1 cellular context compared by ENCODE assay signal in the genomic region with DNA sequence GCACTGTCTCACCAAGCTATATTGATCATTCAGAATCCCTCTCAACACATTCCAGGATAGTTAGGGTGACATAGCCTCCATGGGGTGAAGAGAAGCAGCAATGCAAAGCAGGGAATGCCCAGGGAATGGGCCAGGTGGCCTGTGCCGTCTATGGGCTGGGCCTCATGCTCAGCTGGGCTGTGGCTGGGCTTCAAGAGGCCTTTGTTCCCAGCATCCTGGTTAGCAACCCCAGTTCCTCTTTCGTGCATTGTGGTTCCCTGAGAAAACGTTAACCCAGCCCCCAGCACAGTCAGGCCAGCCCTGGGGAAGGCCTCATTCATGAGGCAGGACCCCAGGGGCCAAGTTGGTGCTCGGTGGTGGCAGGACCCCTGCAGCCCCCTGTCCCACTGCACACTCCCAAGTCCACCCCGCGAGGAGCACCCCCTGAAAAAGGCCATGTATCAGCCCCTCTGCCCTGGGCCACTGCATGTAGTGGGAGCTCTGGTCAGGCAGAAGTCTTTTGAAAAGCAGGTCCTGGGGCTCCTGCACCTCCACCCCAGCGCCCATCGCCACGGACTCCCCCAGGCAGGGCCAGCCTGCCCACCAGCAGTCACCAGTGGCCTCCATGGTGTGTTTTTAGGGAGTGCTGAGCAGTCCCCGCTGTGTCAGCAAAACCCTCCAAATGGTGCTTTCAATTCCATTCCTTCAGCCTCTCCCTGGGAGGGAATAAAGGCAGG.
TF ChIP-seq lines count a peak whose summit lies in the region.

No MANE protein-coding gene starts in this region.

TF ChIP-seq in K562, 482 proteins besides CTCF, POLR2A, EP300 and RAD21 (continued from another document and continues in another):
- TF ChIP-seq, protein P1, sequence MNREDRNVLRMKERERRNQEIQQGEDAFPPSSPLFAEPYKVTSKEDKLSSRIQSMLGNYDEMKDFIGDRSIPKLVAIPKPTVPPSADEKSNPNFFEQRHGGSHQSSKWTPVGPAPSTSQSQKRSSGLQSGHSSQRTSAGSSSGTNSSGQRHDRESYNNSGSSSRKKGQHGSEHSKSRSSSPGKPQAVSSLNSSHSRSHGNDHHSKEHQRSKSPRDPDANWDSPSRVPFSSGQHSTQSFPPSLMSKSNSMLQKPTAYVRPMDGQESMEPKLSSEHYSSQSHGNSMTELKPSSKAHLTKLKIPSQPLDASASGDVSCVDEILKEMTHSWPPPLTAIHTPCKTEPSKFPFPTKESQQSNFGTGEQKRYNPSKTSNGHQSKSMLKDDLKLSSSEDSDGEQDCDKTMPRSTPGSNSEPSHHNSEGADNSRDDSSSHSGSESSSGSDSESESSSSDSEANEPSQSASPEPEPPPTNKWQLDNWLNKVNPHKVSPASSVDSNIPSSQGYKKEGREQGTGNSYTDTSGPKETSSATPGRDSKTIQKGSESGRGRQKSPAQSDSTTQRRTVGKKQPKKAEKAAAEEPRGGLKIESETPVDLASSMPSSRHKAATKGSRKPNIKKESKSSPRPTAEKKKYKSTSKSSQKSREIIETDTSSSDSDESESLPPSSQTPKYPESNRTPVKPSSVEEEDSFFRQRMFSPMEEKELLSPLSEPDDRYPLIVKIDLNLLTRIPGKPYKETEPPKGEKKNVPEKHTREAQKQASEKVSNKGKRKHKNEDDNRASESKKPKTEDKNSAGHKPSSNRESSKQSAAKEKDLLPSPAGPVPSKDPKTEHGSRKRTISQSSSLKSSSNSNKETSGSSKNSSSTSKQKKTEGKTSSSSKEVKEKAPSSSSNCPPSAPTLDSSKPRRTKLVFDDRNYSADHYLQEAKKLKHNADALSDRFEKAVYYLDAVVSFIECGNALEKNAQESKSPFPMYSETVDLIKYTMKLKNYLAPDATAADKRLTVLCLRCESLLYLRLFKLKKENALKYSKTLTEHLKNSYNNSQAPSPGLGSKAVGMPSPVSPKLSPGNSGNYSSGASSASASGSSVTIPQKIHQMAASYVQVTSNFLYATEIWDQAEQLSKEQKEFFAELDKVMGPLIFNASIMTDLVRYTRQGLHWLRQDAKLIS (CRISPR knock-in tag; IDR thresholded peaks at IDR 0.05): no peak
- TF ChIP-seq ZZZ3 (IDR thresholded peaks at IDR 0.05): no peak
- TF ChIP-seq GATA2 (CRISPR knock-in tag; IDR thresholded peaks at IDR 0.05): no peak
- TF ChIP-seq, protein P2, sequence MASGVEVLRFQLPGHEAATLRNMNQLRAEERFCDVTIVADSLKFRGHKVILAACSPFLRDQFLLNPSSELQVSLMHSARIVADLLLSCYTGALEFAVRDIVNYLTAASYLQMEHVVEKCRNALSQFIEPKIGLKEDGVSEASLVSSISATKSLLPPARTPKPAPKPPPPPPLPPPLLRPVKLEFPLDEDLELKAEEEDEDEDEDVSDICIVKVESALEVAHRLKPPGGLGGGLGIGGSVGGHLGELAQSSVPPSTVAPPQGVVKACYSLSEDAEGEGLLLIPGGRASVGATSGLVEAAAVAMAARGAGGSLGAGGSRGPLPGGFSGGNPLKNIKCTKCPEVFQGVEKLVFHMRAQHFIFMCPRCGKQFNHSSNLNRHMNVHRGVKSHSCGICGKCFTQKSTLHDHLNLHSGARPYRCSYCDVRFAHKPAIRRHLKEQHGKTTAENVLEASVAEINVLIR (CRISPR knock-in tag; IDR thresholded peaks at IDR 0.05): no peak; the same call in 1 of the 2 replicates
- TF ChIP-seq CREB1 (IDR thresholded peaks at IDR 0.05): no peak
- TF ChIP-seq CREB1 (CRISPR knock-in tag; IDR thresholded peaks at IDR 0.05): no peak
- TF ChIP-seq BMI1 (IDR thresholded peaks at IDR 0.05; ENCODE audit: low read length): no peak
- no peak for TF ChIP-seq MEF2D (tag; conservative IDR thresholded peaks at IDR 0.05; ENCODE audit: low read depth)
- TF ChIP-seq, protein P3, sequence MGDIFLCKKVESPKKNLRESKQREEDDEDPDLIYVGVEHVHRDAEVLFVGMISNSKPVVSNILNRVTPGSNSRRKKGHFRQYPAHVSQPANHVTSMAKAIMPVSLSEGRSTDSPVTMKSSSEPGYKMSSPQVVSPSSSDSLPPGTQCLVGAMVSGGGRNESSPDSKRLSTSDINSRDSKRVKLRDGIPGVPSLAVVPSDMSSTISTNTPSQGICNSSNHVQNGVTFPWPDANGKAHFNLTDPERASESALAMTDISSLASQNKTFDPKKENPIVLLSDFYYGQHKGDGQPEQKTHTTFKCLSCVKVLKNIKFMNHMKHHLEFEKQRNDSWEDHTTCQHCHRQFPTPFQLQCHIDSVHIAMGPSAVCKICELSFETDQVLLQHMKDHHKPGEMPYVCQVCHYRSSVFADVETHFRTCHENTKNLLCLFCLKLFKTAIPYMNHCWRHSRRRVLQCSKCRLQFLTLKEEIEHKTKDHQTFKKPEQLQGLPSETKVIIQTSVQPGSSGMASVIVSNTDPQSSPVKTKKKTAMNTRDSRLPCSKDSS (IDR thresholded peaks at IDR 0.05; ENCODE audit: low read depth, partially characterized antibody): no peak
- TF ChIP-seq, protein P4, sequence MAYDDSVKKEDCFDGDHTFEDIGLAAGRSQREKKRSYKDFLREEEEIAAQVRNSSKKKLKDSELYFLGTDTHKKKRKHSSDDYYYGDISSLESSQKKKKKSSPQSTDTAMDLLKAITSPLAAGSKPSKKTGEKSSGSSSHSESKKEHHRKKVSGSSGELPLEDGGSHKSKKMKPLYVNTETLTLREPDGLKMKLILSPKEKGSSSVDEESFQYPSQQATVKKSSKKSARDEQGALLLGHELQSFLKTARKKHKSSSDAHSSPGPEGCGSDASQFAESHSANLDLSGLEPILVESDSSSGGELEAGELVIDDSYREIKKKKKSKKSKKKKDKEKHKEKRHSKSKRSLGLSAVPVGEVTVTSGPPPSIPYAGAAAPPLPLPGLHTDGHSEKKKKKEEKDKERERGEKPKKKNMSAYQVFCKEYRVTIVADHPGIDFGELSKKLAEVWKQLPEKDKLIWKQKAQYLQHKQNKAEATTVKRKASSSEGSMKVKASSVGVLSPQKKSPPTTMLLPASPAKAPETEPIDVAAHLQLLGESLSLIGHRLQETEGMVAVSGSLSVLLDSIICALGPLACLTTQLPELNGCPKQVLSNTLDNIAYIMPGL (CRISPR knock-in tag; IDR thresholded peaks at IDR 0.05): no peak
- TF ChIP-seq ZBTB8A (IDR thresholded peaks at IDR 0.05; ENCODE audit: partially characterized antibody): no peak
- TF ChIP-seq, protein P5, sequence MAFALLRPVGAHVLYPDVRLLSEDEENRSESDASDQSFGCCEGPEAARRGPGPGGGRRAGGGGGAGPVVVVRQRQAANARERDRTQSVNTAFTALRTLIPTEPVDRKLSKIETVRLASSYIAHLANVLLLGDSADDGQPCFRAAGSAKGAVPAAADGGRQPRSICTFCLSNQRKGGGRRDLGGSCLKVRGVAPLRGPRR (CRISPR knock-in tag; IDR thresholded peaks at IDR 0.05): peak; percentile 52; the same call in 1 of the 2 replicates
- TF ChIP-seq JUN (IDR thresholded peaks at IDR 0.05; ENCODE audit: borderline replicate concordance, low read depth, low read length): no peak
- TF ChIP-seq JUN (CRISPR knock-in tag; IDR thresholded peaks at IDR 0.05; ENCODE audit: borderline replicate concordance): no peak
- TF ChIP-seq U2AF1 (optimal IDR thresholded peaks at IDR 0.05; ENCODE audit: low read depth, low read length): no peak
- TF ChIP-seq EZH2 (IDR thresholded peaks at IDR 0.05; ENCODE audit: borderline replicate concordance, low read depth, low read length): no peak
- TF ChIP-seq, protein P6, sequence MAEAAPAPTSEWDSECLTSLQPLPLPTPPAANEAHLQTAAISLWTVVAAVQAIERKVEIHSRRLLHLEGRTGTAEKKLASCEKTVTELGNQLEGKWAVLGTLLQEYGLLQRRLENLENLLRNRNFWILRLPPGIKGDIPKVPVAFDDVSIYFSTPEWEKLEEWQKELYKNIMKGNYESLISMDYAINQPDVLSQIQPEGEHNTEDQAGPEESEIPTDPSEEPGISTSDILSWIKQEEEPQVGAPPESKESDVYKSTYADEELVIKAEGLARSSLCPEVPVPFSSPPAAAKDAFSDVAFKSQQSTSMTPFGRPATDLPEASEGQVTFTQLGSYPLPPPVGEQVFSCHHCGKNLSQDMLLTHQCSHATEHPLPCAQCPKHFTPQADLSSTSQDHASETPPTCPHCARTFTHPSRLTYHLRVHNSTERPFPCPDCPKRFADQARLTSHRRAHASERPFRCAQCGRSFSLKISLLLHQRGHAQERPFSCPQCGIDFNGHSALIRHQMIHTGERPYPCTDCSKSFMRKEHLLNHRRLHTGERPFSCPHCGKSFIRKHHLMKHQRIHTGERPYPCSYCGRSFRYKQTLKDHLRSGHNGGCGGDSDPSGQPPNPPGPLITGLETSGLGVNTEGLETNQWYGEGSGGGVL (CRISPR knock-in tag; IDR thresholded peaks at IDR 0.05): no peak
- TF ChIP-seq, protein P7, sequence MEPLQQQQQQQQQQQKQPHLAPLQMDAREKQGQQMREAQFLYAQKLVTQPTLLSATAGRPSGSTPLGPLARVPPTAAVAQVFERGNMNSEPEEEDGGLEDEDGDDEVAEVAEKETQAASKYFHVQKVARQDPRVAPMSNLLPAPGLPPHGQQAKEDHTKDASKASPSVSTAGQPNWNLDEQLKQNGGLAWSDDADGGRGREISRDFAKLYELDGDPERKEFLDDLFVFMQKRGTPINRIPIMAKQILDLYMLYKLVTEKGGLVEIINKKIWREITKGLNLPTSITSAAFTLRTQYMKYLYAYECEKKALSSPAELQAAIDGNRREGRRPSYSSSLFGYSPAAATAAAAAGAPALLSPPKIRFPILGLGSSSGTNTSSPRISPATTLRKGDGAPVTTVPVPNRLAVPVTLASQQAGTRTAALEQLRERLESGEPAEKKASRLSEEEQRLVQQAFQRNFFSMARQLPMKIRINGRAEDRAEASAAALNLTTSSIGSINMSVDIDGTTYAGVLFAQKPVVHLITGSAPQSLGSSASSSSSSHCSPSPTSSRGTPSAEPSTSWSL (CRISPR knock-in tag; IDR thresholded peaks at IDR 0.05; ENCODE audit: borderline replicate concordance): 0 out of 2 replicates have a peak, but pooled peaks have one; percentile 73
- TF ChIP-seq, protein P8, sequence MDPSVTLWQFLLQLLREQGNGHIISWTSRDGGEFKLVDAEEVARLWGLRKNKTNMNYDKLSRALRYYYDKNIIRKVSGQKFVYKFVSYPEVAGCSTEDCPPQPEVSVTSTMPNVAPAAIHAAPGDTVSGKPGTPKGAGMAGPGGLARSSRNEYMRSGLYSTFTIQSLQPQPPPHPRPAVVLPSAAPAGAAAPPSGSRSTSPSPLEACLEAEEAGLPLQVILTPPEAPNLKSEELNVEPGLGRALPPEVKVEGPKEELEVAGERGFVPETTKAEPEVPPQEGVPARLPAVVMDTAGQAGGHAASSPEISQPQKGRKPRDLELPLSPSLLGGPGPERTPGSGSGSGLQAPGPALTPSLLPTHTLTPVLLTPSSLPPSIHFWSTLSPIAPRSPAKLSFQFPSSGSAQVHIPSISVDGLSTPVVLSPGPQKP (CRISPR knock-in tag; IDR thresholded peaks at IDR 0.05): no peak
- TF ChIP-seq BRD4 (IDR thresholded peaks at IDR 0.05): peak; percentile 52; the same call in 1 of the 2 replicates
- TF ChIP-seq ZNF830 (CRISPR knock-in tag; IDR thresholded peaks at IDR 0.05): no peak; the same call in 1 of the 2 replicates
- TF ChIP-seq ZNF707 (CRISPR knock-in tag; conservative IDR thresholded peaks at IDR 0.05): no peak
- TF ChIP-seq, protein P9, sequence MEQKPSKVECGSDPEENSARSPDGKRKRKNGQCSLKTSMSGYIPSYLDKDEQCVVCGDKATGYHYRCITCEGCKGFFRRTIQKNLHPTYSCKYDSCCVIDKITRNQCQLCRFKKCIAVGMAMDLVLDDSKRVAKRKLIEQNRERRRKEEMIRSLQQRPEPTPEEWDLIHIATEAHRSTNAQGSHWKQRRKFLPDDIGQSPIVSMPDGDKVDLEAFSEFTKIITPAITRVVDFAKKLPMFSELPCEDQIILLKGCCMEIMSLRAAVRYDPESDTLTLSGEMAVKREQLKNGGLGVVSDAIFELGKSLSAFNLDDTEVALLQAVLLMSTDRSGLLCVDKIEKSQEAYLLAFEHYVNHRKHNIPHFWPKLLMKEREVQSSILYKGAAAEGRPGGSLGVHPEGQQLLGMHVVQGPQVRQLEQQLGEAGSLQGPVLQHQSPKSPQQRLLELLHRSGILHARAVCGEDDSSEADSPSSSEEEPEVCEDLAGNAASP (IDR thresholded peaks at IDR 0.05): no peak
- TF ChIP-seq, protein P10, sequence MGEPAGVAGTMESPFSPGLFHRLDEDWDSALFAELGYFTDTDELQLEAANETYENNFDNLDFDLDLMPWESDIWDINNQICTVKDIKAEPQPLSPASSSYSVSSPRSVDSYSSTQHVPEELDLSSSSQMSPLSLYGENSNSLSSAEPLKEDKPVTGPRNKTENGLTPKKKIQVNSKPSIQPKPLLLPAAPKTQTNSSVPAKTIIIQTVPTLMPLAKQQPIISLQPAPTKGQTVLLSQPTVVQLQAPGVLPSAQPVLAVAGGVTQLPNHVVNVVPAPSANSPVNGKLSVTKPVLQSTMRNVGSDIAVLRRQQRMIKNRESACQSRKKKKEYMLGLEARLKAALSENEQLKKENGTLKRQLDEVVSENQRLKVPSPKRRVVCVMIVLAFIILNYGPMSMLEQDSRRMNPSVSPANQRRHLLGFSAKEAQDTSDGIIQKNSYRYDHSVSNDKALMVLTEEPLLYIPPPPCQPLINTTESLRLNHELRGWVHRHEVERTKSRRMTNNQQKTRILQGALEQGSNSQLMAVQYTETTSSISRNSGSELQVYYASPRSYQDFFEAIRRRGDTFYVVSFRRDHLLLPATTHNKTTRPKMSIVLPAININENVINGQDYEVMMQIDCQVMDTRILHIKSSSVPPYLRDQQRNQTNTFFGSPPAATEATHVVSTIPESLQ (CRISPR knock-in tag; IDR thresholded peaks at IDR 0.05): no peak
- no peak for TF ChIP-seq FIP1L1 (IDR thresholded peaks at IDR 0.05; ENCODE audit: low read depth, low read length, poor library complexity, severe bottlenecking)
- no peak for TF ChIP-seq ATF1 (CRISPR knock-in tag; IDR thresholded peaks at IDR 0.05)
- no peak for TF ChIP-seq ATF1 (tag; IDR thresholded peaks at IDR 0.05)
- no peak for TF ChIP-seq ZNF124 (CRISPR knock-in tag; IDR thresholded peaks at IDR 0.05)
- no peak for TF ChIP-seq MCM5 (IDR thresholded peaks at IDR 0.05; ENCODE audit: low read depth)
- TF ChIP-seq LEF1 (IDR thresholded peaks at IDR 0.05): no peak
- TF ChIP-seq PHB2 (IDR thresholded peaks at IDR 0.05; ENCODE audit: low read depth): no peak
- TF ChIP-seq POLR2H (tag; IDR thresholded peaks at IDR 0.05; ENCODE audit: low read depth): peak; percentile 2; the same call in 1 of the 2 replicates
- TF ChIP-seq, protein P11, sequence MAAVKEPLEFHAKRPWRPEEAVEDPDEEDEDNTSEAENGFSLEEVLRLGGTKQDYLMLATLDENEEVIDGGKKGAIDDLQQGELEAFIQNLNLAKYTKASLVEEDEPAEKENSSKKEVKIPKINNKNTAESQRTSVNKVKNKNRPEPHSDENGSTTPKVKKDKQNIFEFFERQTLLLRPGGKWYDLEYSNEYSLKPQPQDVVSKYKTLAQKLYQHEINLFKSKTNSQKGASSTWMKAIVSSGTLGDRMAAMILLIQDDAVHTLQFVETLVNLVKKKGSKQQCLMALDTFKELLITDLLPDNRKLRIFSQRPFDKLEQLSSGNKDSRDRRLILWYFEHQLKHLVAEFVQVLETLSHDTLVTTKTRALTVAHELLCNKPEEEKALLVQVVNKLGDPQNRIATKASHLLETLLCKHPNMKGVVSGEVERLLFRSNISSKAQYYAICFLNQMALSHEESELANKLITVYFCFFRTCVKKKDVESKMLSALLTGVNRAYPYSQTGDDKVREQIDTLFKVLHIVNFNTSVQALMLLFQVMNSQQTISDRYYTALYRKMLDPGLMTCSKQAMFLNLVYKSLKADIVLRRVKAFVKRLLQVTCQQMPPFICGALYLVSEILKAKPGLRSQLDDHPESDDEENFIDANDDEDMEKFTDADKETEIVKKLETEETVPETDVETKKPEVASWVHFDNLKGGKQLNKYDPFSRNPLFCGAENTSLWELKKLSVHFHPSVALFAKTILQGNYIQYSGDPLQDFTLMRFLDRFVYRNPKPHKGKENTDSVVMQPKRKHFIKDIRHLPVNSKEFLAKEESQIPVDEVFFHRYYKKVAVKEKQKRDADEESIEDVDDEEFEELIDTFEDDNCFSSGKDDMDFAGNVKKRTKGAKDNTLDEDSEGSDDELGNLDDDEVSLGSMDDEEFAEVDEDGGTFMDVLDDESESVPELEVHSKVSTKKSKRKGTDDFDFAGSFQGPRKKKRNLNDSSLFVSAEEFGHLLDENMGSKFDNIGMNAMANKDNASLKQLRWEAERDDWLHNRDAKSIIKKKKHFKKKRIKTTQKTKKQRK (IDR thresholded peaks at IDR 0.05; ENCODE audit: borderline replicate concordance, low read depth, low read length): no peak
- no peak for TF ChIP-seq DNMT1 (IDR thresholded peaks at IDR 0.05)
